10 cellular contexts compared by ENCODE assay signal in the genomic region with DNA sequence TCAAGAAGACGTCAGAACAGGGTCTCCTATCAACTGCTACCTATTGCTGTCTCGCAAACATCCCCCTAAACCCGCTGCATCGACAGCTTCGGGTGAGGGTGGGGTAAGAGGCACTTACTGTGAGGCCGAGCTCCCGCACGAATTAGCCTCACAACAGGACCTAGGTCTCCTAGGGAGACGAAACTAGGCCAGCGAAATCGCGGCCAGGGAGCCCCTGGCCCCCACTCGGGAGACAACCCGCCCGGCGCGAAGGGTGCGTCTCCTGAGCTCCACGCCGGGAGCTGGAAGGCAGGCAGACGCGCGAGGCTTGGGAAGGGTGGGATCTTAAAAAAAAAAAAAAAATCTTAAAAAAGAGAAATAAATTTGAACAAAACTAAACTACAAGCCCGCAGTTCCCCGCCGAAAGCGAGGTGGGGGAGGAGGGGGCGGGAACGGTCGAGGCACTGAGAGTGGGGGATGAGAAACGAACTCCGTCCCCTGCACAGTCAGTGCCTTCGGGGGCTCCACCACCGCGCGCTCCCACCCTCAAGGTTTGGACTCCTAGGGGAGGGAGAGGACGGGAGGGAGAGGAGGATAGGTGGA. TPM values are rescaled to one million over a fixed set of nuclear protein-coding genes. Genes with fewer than 3 reads are reported as not detected.
DNase-seq lines count a peak whose midpoint lies in the region; FAIRE-seq and TF ChIP-seq lines count a peak whose summit lies in the region.
"Had no signal": no experiment of that assay in that cellular context is flagged by ENCODE, and none has a peak within 500 bp of the region (broad histone marks: within the 10 kb centered on the region; RNA-seq: fewer than 3 reads in every experiment).

No MANE protein-coding gene starts in this region.

- peak overlapping the region in 1 of 2 donors; percentile 72 for H3K9ac ChIP-seq in kidney (ENCODE audit: low read length in 2 of 2)

- intact Hi-C loops in kidney (cut with DNase I) = no loop called here

- H3K9me3 Mint-ChIP-seq in chondrocyte (ENCODE audit: low read depth) = no peaks in the 10 kb centered on the region
- no peaks in the 10 kb centered on the region for H3K9me3 Mint-ChIP-seq in HFFc6

- H3K4me1 ChIP-seq in kidney (ENCODE audit: control insufficient read depth in 1 of 2, insufficient read depth in 1 of 2, low read depth in 1 of 2, low read length in 2 of 2) = peaks cover 5 to 7% of the 10 kb centered on the region in 2 donors

- H3K27ac Mint-ChIP-seq in chondrocyte (ENCODE audit: unreplicated experiment) (no peak overlapping the region), HFFc6 (no peak overlapping the region)

- H3K4me1 Mint-ChIP-seq in chondrocyte (ENCODE audit: low read depth) (peaks cover 48% of the 10 kb centered on the region), HFFc6 (ENCODE audit: low read depth) (0 out of 2 replicates have a peak, but pooled peaks cover 10% of the 10 kb centered on the region)

- no peak for TF ChIP-seq CTCF in chondrocyte (IDR thresholded peaks at IDR 0.05)
- no peak for TF ChIP-seq CTCF in kidney (IDR thresholded peaks at IDR 0.05; ENCODE audit: borderline replicate concordance, extremely low read depth, insufficient read depth)
- no peak for TF ChIP-seq CTCF in HFFc6 (IDR thresholded peaks at IDR 0.05)

- H3K4me3 Mint-ChIP-seq in chondrocyte (ENCODE audit: unreplicated experiment) = peak overlapping the region; percentile 78
- no peak overlapping the region for H3K4me3 Mint-ChIP-seq in HFFc6

- no peak for FAIRE-seq in kidney (lab: Jason Lieb, UNC)

- DNase-seq in H7 (peak; percentile 78), chondrocyte (ENCODE audit: low spot score) (no peak), kidney (no peak), skeletal muscle cell (ENCODE audit: low read depth) (no peak), ecto neural progenitor cell (ENCODE audit: low spot score) (no peak), HFFc6 (no peak), NOMO-1 treated with DMSO at 0.1 percent for 48 hours (lab: John Stamatoyannopoulos, UW; ENCODE audit: unreplicated experiment) (no peak)
- DNase-seq in activated CD4-positive, alpha-beta T cell treated with anti-CD3 and anti-CD28 coated beads, Interleukin-2, amount 50 U/mL, for 48 hours = no peak
- DNase-seq: colonic mucosa had no signal

- H3K4me3 ChIP-seq in H7 (ENCODE audit: insufficient read depth, low read depth, low read length) = peak overlapping the region; percentile 68
- H3K4me3 ChIP-seq in kidney (ENCODE audit: low read length in 2 of 2) = peak overlapping the region; percentile 58 to 71
- peak overlapping the region; percentile 46 for H3K4me3 ChIP-seq in skeletal muscle cell (ENCODE audit: low read depth, low read length)

- H3K36me3 ChIP-seq in H7 (replicated peaks; ENCODE audit: control insufficient read depth, insufficient read depth, low read length) (no peaks in the 10 kb centered on the region), kidney (ENCODE audit: control insufficient read depth in 1 of 2, insufficient read depth in 2 of 2, low read length in 2 of 2) (no peaks in the 10 kb centered on the region)
- H3K36me3 ChIP-seq: colonic mucosa had no signal

- no peaks in the 10 kb centered on the region for H3K9me3 ChIP-seq in kidney (ENCODE audit: control insufficient read depth in 1 of 2, low read length in 2 of 2)
- H3K9me3 ChIP-seq: colonic mucosa had no signal

- H3K27me3 Mint-ChIP-seq in chondrocyte (ENCODE audit: low read depth) (peaks cover 47% of the 10 kb centered on the region), HFFc6 (ENCODE audit: insufficient read depth) (peaks cover 40% of the 10 kb centered on the region)

- H3K36me3 Mint-ChIP-seq in chondrocyte (ENCODE audit: low read depth) = peaks cover 1% of the 10 kb centered on the region
- no peaks in the 10 kb centered on the region for H3K36me3 Mint-ChIP-seq in HFFc6 (ENCODE audit: low read depth)

- peak overlapping the region in 1 of 2 donors; percentile 73 for H3K27ac ChIP-seq in kidney (ENCODE audit: low read depth in 2 of 2, low read length in 2 of 2)
- H3K27ac ChIP-seq: colonic mucosa, VCaP had no signal

- peaks cover 97% of the 10 kb centered on the region for H3K27me3 ChIP-seq in H7 (ENCODE audit: control insufficient read depth, insufficient read depth, low read length)

RNA-seq across cellular contexts. Expression of a gene that starts 33.0 kb away (rescaled TPM):
- 3.7 and 5.0 TPM in 2 replicates for total RNA-seq in H7 (2014; rRNA removed; shearing (Covaris generic))
- total RNA-seq in chondrocyte = 28.2 to 66.3 TPM (median 63.1 TPM) in 3 replicates
- total RNA-seq in kidney = 112 TPM
- 15.6 TPM for polyA plus RNA-seq in kidney (ENCODE audit: insufficient read depth, low read depth, low replicate concordance)
- 1 to 10 TPM in 4 of 6 experiments, under 1 TPM in 2; 0.69 to 6.2 (median 4.4) TPM for total RNA-seq in HFFc6 (2021; fragmentation: NEBNext Ultra II Directional; extraction: Animal tissue kit (Norgen Biotek cat#: 25700))
